ENCODE assay signal across 13 cellular contexts in genomic region chr1:43034778-43035177, GRCh38.
DNase-seq lines count a peak whose midpoint lies in the region; ATAC-seq, FAIRE-seq and TF ChIP-seq lines count a peak whose summit lies in the region.
"Had no signal": no experiment of that assay in that cellular context is flagged by ENCODE, and none has a peak within 500 bp of the region (broad histone marks: within the 10 kb centered on the region; RNA-seq: fewer than 3 reads in every experiment).

No MANE protein-coding gene starts in this region.

- no peak overlapping the region for H3K9ac ChIP-seq in astrocyte (ENCODE audit: low read length)

- CTCF ChIA-PET in Caco-2 (lab: Charles Lee) (no interaction called here), PC-9 (lab: Charles Lee) (no interaction called here)

- no peak overlapping the region; the same call in 1 of the 2 replicates for H3K4me2 ChIP-seq in PC-9
- no peak overlapping the region for H3K4me2 ChIP-seq in astrocyte (ENCODE audit: low read length)

- DNase-seq in Caco-2 (no peak), PC-9 (no peak), astrocyte (ENCODE audit: low read depth) (no peak), SKM-1 (lab: John Stamatoyannopoulos, UW; ENCODE audit: unreplicated experiment) (no peak)
- DNase-seq: activated gamma-delta T cell treated with Interleukin-2 at 50 U/mL for 16 hours, GF-D8, GOT3, left ventricle myocardium inferior, SIG-M5, WERI-Rb-1 had no signal

- H3K4me3 ChIP-seq in Caco-2 (ENCODE audit: low read depth, low read length) (no peak overlapping the region), PC-9 (no peak overlapping the region), astrocyte (ENCODE audit: insufficient read depth, low read depth, low read length) (no peak overlapping the region)
- H3K4me3 ChIP-seq: left ventricle myocardium inferior had no signal

- H3K27me3 ChIP-seq in Caco-2 (replicated peaks; ENCODE audit: control insufficient read depth, insufficient read depth, low read length), result no peaks in the 10 kb centered on the region
- no peaks in the 10 kb centered on the region for H3K27me3 ChIP-seq in PC-9 (ENCODE audit: insufficient read depth, low read depth)
- H3K27me3 ChIP-seq in astrocyte (ENCODE audit: insufficient read depth, low read length), result no peaks in the 10 kb centered on the region

- intact Hi-C loops in Caco-2 (cut with micrococcal nuclease; ENCODE audit: unreplicated experiment) (no loop called here), PC-9 (cut with micrococcal nuclease; ENCODE audit: unreplicated experiment) (no loop called here)

- H3K4me1 ChIP-seq in Caco-2 (peaks cover 68% of the 10 kb centered on the region), PC-9 (replicated peaks; ENCODE audit: insufficient read depth) (peaks cover 14% of the 10 kb centered on the region), astrocyte (ENCODE audit: insufficient read depth, low read length) (no peaks in the 10 kb centered on the region)

- TSS peak; percentile 54 for BruUV-seq in Caco-2 (replicated peaks; lab: Mats Ljungman, UMichigan)
- BruUV-seq in PC-9 (replicated peaks; lab: Mats Ljungman, UMichigan), result no TSS peak

- no peaks in the 10 kb centered on the region for H3K79me2 ChIP-seq in PC-9 (ENCODE audit: low read depth)
- no peaks in the 10 kb centered on the region for H3K79me2 ChIP-seq in astrocyte (ENCODE audit: insufficient read depth, low read length)

- peak overlapping the region; percentile 50 for H2AFZ ChIP-seq in PC-9
- no peak overlapping the region for H2AFZ ChIP-seq in astrocyte (ENCODE audit: low read depth, low read length)

- TF ChIP-seq CTCF in Caco-2 (IDR thresholded peaks at IDR 0.05; ENCODE audit: insufficient read depth in 1 of 2, low read depth in 1 of 2, low read length in 1 of 2, severe bottlenecking in 1 of 2, unreplicated experiment in 1 of 2) (no peak), PC-9 (conservative IDR thresholded peaks at IDR 0.05) (no peak), astrocyte (IDR thresholded peaks at IDR 0.05; ENCODE audit: insufficient read depth, low read depth, low read length) (no peak), nephron (IDR thresholded peaks at IDR 0.05; ENCODE audit: unreplicated experiment in 3 of 3) (no peak)

- no peaks in the 10 kb centered on the region for H3K9me2 ChIP-seq in PC-9 (ENCODE audit: insufficient read depth)

- H4K20me1 ChIP-seq in PC-9 (ENCODE audit: insufficient read depth), result no peaks in the 10 kb centered on the region
- H4K20me1 ChIP-seq in astrocyte (ENCODE audit: insufficient read depth, low read length), result no peaks in the 10 kb centered on the region

- H3K4me3 Mint-ChIP-seq in Caco-2 (ENCODE audit: unreplicated experiment) (no peak overlapping the region), astrocyte (ENCODE audit: unreplicated experiment) (no peak overlapping the region), nephron (no peak overlapping the region)

- no peaks in the 10 kb centered on the region for H3K9me3 ChIP-seq in Caco-2
- H3K9me3 ChIP-seq in PC-9 (ENCODE audit: insufficient read depth, low read depth), result no peaks in the 10 kb centered on the region
- no peaks in the 10 kb centered on the region for H3K9me3 ChIP-seq in astrocyte (ENCODE audit: insufficient read depth, low read depth, low read length)
- H3K9me3 ChIP-seq: left ventricle myocardium inferior had no signal

- POLR2A ChIA-PET in Caco-2 (lab: Charles Lee), result interaction anchor here (0.5 kb wide), 1 partner anchor 363 kb away, joined by 4 read pairs; no protein-coding TSS in a partner anchor
- POLR2A ChIA-PET in PC-9 (lab: Charles Lee; ENCODE audit: unreplicated experiment), result interaction anchor here (0.5 kb wide), 1 partner anchor 28 kb away, joined by 3 read pairs; no protein-coding TSS in a partner anchor

- H3K36me3 ChIP-seq in Caco-2 (ENCODE audit: control insufficient read depth, insufficient read depth, low read length) (no peaks in the 10 kb centered on the region), PC-9 (ENCODE audit: low read depth) (no peaks in the 10 kb centered on the region), astrocyte (ENCODE audit: insufficient read depth, low read length) (no peaks in the 10 kb centered on the region)
- H3K36me3 ChIP-seq: left ventricle myocardium inferior, WERI-Rb-1 had no signal

- H3K4me1 Mint-ChIP-seq in Caco-2 (ENCODE audit: low read depth, unreplicated experiment) (peaks cover 23% of the 10 kb centered on the region), astrocyte (ENCODE audit: low read depth, unreplicated experiment) (peaks cover 12% of the 10 kb centered on the region), nephron (peaks cover 19% of the 10 kb centered on the region)

- FAIRE-seq in astrocyte (lab: Jason Lieb, UNC), result no peak

- no peak overlapping the region for H3K27ac ChIP-seq in PC-9
- H3K27ac ChIP-seq in astrocyte (ENCODE audit: low read depth, low read length), result no peak overlapping the region
- H3K27ac ChIP-seq: left ventricle myocardium inferior, WERI-Rb-1 had no signal

- H3K9me3 Mint-ChIP-seq in Caco-2 (ENCODE audit: unreplicated experiment), result no peaks in the 10 kb centered on the region
- H3K9me3 Mint-ChIP-seq in astrocyte (ENCODE audit: unreplicated experiment), result no peaks in the 10 kb centered on the region
- H3K9me3 Mint-ChIP-seq in nephron, result no peaks in the 10 kb centered on the region

- ATAC-seq in HG03354 (IDR thresholded peaks at IDR 0.05; ENCODE audit: poor library complexity, severe bottlenecking, unreplicated experiment) (no peak), HG02884 (IDR thresholded peaks at IDR 0.05; ENCODE audit: unreplicated experiment) (no peak)

- H3K36me3 Mint-ChIP-seq in Caco-2 (ENCODE audit: insufficient read depth, unreplicated experiment) (no peaks in the 10 kb centered on the region), astrocyte (ENCODE audit: low read depth, unreplicated experiment) (no peaks in the 10 kb centered on the region), nephron (ENCODE audit: low read depth) (no peaks in the 10 kb centered on the region)

- H3K27ac Mint-ChIP-seq in Caco-2 (ENCODE audit: unreplicated experiment) (peak overlapping the region; percentile 73), astrocyte (ENCODE audit: unreplicated experiment) (peak overlapping the region; percentile 53), nephron (peak overlapping the region; percentile 52 to 85 (median 63))

- H3K27me3 Mint-ChIP-seq in Caco-2 (ENCODE audit: insufficient read depth, unreplicated experiment), result no peaks in the 10 kb centered on the region
- H3K27me3 Mint-ChIP-seq in astrocyte (ENCODE audit: low read depth, unreplicated experiment), result peaks cover 3% of the 10 kb centered on the region
- peaks cover 4% of the 10 kb centered on the region for H3K27me3 Mint-ChIP-seq in nephron (ENCODE audit: low read depth)

- H3F3A ChIP-seq in PC-9 (ENCODE audit: insufficient read depth, low read depth), result no peaks in the 10 kb centered on the region
